ENCODE assay signal across 10 cellular contexts in genomic region chr16:63617047-63617989, GRCh38.
DNase-seq lines count a peak whose midpoint lies in the region; ATAC-seq lines count a peak whose summit lies in the region.
"Had no signal": no experiment of that assay in that cellular context is flagged by ENCODE, and none has a peak within 500 bp of the region (broad histone marks: within the 10 kb centered on the region; RNA-seq: fewer than 3 reads in every experiment).

No MANE protein-coding gene starts in this region.

- H3K36me3 ChIP-seq in adipocyte (ENCODE audit: control insufficient read depth, insufficient read depth, low read length, severe bottlenecking): no peaks in the 10 kb centered on the region

- peak overlapping the region; percentile 58 for H3K4me3 ChIP-seq in adipocyte (ENCODE audit: low read length)
- peak overlapping the region; percentile 25 for H3K4me3 ChIP-seq in skeletal muscle cell (ENCODE audit: low read depth, low read length)

- intact Hi-C loops in left ventricle myocardium superior (cut with micrococcal nuclease): no loop called here

- ATAC-seq in left ventricle myocardium superior (peak; percentile 88), HG02571 (IDR thresholded peaks at IDR 0.05; ENCODE audit: unreplicated experiment) (no peak), GM18873 (IDR thresholded peaks at IDR 0.05; ENCODE audit: low FRiP score, unreplicated experiment) (no peak)

- peak; percentile 14 for DNase-seq in ELF-1 (ENCODE audit: low read depth, low spot score)
- peak; percentile 35 for DNase-seq in adipocyte (ENCODE audit: low read depth)
- DNase-seq in left ventricle myocardium superior: peak; percentile 68
- no peak for DNase-seq in skeletal muscle cell (ENCODE audit: low read depth)
- no peak for DNase-seq in stimulated activated naive CD4-positive, alpha-beta T cell (lab: John Stamatoyannopoulos, UW)
- DNase-seq in Ammon's horn (ENCODE audit: low spot score): no peak
- DNase-seq: activated T-cell treated with anti-CD3 and anti-CD28 coated beads for 4 hours, MV-4-11 had no signal

- peaks cover 8% of the 10 kb centered on the region for H3K27me3 ChIP-seq in adipocyte (replicated peaks; ENCODE audit: control insufficient read depth, insufficient read depth, low read length)

- H3K9me3 ChIP-seq in adipocyte (ENCODE audit: control insufficient read depth, low read length): no peaks in the 10 kb centered on the region

- H3K4me1 ChIP-seq in adipocyte (ENCODE audit: control insufficient read depth, insufficient read depth, low read length): no peaks in the 10 kb centered on the region

- no peak overlapping the region for H3K9ac ChIP-seq in adipocyte (ENCODE audit: low read length)

Comparison
In these comparisons a context has a peak if more than half of its experiments do, and no peak if none do; other contexts are left out.
1. DNase-seq: peak in ELF-1 (single experiment), adipocyte (single experiment) and left ventricle myocardium superior (single experiment); none in skeletal muscle cell (single experiment), stimulated activated naive CD4-positive, alpha-beta T cell (0 of 6) and Ammon's horn (single experiment).